ENCODE assay signal across 20 cellular contexts in the genomic region with DNA sequence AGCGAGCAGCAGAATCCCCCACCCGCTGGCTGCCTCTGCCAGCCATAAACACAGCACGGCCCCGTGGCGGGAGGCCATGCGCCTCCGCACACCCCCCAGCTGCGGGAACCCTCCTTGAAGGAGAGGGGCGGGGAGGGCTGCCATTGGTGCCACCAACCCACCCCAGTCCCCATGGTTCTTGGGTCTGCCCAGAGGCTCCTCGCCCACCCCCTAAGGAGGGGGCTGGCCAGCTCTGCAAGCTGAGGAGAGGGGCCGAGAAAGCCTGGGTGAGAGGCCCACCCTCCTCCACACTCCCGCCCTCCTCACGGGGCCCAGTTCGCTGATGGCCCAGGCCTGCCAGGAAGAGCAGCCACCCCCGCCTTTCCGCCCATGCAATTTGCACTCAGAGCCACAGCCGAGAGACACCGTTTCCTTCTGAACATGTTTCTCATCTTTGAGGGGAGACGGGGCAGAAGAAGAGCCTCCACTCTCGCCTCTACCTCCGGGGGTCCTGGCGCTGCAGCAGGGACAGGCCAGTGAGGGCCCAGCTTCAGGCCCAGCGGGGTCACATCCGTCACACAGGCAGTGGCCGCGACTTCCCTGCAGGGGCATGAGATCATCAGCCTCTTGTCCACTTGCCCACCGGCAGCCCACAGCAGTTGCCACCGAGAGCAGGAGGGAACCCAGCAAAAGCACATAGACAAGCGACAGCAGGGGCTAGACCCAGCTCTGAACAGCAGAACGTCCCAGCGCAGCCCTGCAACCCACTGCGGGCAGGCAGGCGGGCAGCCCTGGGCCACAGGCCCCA. TPM values are rescaled to one million over a fixed set of nuclear protein-coding genes. Genes with fewer than 3 reads are reported as not detected.
A peak's percentile ranks its signal among the peaks of the same experiment; 100 is the strongest.
DNase-seq lines count a peak whose midpoint lies in the region; ATAC-seq and TF ChIP-seq lines count a peak whose summit lies in the region.
"Had no signal": no experiment of that assay in that cellular context is flagged by ENCODE, and none has a peak within 500 bp of the region (broad histone marks: within the 10 kb centered on the region; RNA-seq: fewer than 3 reads in every experiment).

No MANE protein-coding gene starts in this region.

- H2AFZ ChIP-seq in neural progenitor cell (replicated peaks): no peak overlapping the region
- H2AFZ ChIP-seq in smooth muscle cell (ENCODE audit: low read depth): no peak overlapping the region

- DNase-seq in activated CD4-positive, alpha-beta T cell treated with anti-CD3 and anti-CD28 coated beads for 36 hours: peak; percentile 10
- DNase-seq in activated CD4-positive, alpha-beta T cell treated with anti-CD3 and anti-CD28 coated beads for 1 hour: no peak
- DNase-seq in islet precursor cell (peak; percentile 53), neural progenitor cell (ENCODE audit: low spot score) (no peak), smooth muscle cell (lab: John Stamatoyannopoulos, UW; ENCODE audit: unreplicated experiment) (no peak), cortex of kidney (lab: John Stamatoyannopoulos, UW) (no peak)
- DNase-seq: activated CD4-positive, alpha-beta T cell treated with anti-CD3 and anti-CD28 coated beads, Interleukin-2, amount 10 ng/mL, durations not matched to agents 7 days and 5 days; activated naive CD8-positive, alpha-beta T cell treated with anti-CD3 and anti-CD28 coated beads, Interleukin-2, amount 10 ng/mL, durations not matched to agents 7 days and 5 days; body of pancreas; colonic mucosa; foreskin melanocyte; NCI-H2107; NCI-H524; SHP77 treated with DMSO at 0.1 percent for 48 hours; stimulated activated CD4-positive, alpha-beta T cell treated with anti-CD3 and anti-CD28 coated beads, Interleukin-4, amount 100 ng/mL, for 4 hours had no signal

- no peaks in the 10 kb centered on the region for H3K79me2 ChIP-seq in neural progenitor cell (ENCODE audit: low read depth)
- H3K79me2 ChIP-seq in smooth muscle cell (ENCODE audit: low read depth): no peaks in the 10 kb centered on the region

- no peaks in the 10 kb centered on the region for H3K27me3 ChIP-seq in neural progenitor cell
- H3K27me3 ChIP-seq in smooth muscle cell (ENCODE audit: low read depth): no peaks in the 10 kb centered on the region
- H3K27me3 ChIP-seq: body of pancreas, colonic mucosa, neutrophil had no signal

- peak overlapping the region; percentile 14 for H3K27ac ChIP-seq in temporal lobe (ENCODE audit: low read depth, low read length)
- H3K27ac ChIP-seq in neural progenitor cell: no peak overlapping the region
- no peak overlapping the region for H3K27ac ChIP-seq in smooth muscle cell (ENCODE audit: low read depth)
- H3K27ac ChIP-seq: colonic mucosa, neutrophil had no signal

- no peak overlapping the region for H3K4me3 ChIP-seq in neural progenitor cell
- H3K4me3 ChIP-seq in smooth muscle cell: no peak overlapping the region
- H3K4me3 ChIP-seq: body of pancreas, colonic mucosa had no signal

- H3K9ac ChIP-seq in neural progenitor cell (no peak overlapping the region), smooth muscle cell (ENCODE audit: low read depth) (no peak overlapping the region)

- TF ChIP-seq CTCF in neural progenitor cell (IDR thresholded peaks at IDR 0.05) (no peak), smooth muscle cell (IDR thresholded peaks at IDR 0.05; ENCODE audit: borderline replicate concordance, insufficient read depth, poor library complexity, severe bottlenecking) (no peak)

- H3K36me3 ChIP-seq in neural progenitor cell (no peaks in the 10 kb centered on the region), smooth muscle cell (ENCODE audit: low read depth) (no peaks in the 10 kb centered on the region)
- H3K36me3 ChIP-seq: colonic mucosa had no signal

- H3K27ac Mint-ChIP-seq in activated CD4-positive, alpha-beta T cell treated with anti-CD3 and anti-CD28 coated beads for 36 hours: no peak overlapping the region
- H3K27ac Mint-ChIP-seq in dendritic cell treated with granulocyte-macrophage colony-stimulating factor and Interleukin-4, amounts not matched to agents 40 ng/mL and 50 ng/mL, for 4 days: peak overlapping the region; percentile 9
- H3K27ac Mint-ChIP-seq in neural progenitor cell: no peak overlapping the region
- H3K27ac Mint-ChIP-seq: B cell had no signal

- H3K9me3 ChIP-seq in neural progenitor cell (ENCODE audit: low read depth) (no peaks in the 10 kb centered on the region), smooth muscle cell (replicated peaks; ENCODE audit: low read depth) (no peaks in the 10 kb centered on the region)
- H3K9me3 ChIP-seq: body of pancreas, colonic mucosa, neutrophil had no signal

- no peaks in the 10 kb centered on the region for H3K27me3 Mint-ChIP-seq in activated CD4-positive, alpha-beta T cell treated with anti-CD3 and anti-CD28 coated beads for 36 hours
- H3K27me3 Mint-ChIP-seq in dendritic cell treated with granulocyte-macrophage colony-stimulating factor and Interleukin-4, amounts not matched to agents 40 ng/mL and 50 ng/mL, for 4 days: no peaks in the 10 kb centered on the region
- H3K27me3 Mint-ChIP-seq in neural progenitor cell (ENCODE audit: insufficient read depth, low read depth): peaks cover 10% of the 10 kb centered on the region
- H3K27me3 Mint-ChIP-seq: activated CD4-positive, alpha-beta T cell treated with anti-CD3 and anti-CD28 coated beads, Interleukin-2, amount 10 ng/mL, durations not matched to agents 7 days and 5 days; activated naive CD8-positive, alpha-beta T cell treated with anti-CD3 and anti-CD28 coated beads, Interleukin-2, amount 10 ng/mL, durations not matched to agents 7 days and 5 days; B cell had no signal

- no peak overlapping the region for H3K4me3 Mint-ChIP-seq in activated CD4-positive, alpha-beta T cell treated with anti-CD3 and anti-CD28 coated beads for 36 hours
- H3K4me3 Mint-ChIP-seq in dendritic cell treated with granulocyte-macrophage colony-stimulating factor and Interleukin-4, amounts not matched to agents 40 ng/mL and 50 ng/mL, for 4 days: no peak overlapping the region
- H3K4me3 Mint-ChIP-seq in neural progenitor cell: no peak overlapping the region
- H3K4me3 Mint-ChIP-seq: activated CD4-positive, alpha-beta T cell treated with anti-CD3 and anti-CD28 coated beads, Interleukin-2, amount 10 ng/mL, durations not matched to agents 7 days and 5 days; activated naive CD8-positive, alpha-beta T cell treated with anti-CD3 and anti-CD28 coated beads, Interleukin-2, amount 10 ng/mL, durations not matched to agents 7 days and 5 days; B cell had no signal

- H4K20me1 ChIP-seq in neural progenitor cell (ENCODE audit: low read depth) (no peaks in the 10 kb centered on the region), smooth muscle cell (ENCODE audit: low read depth) (peaks cover 5% of the 10 kb centered on the region)

- peaks cover 2% of the 10 kb centered on the region for H3K4me1 ChIP-seq in neural progenitor cell
- no peaks in the 10 kb centered on the region for H3K4me1 ChIP-seq in smooth muscle cell (ENCODE audit: low read depth)
- H3K4me1 ChIP-seq: colonic mucosa had no signal

- H3K4me1 Mint-ChIP-seq in activated CD4-positive, alpha-beta T cell treated with anti-CD3 and anti-CD28 coated beads for 36 hours: peaks cover 2% of the 10 kb centered on the region
- peaks cover 17% of the 10 kb centered on the region for H3K4me1 Mint-ChIP-seq in dendritic cell treated with granulocyte-macrophage colony-stimulating factor and Interleukin-4, amounts not matched to agents 40 ng/mL and 50 ng/mL, for 4 days (ENCODE audit: low read depth)
- H3K4me1 Mint-ChIP-seq in neural progenitor cell: peaks cover 7% of the 10 kb centered on the region
- H3K4me1 Mint-ChIP-seq: activated CD4-positive, alpha-beta T cell treated with anti-CD3 and anti-CD28 coated beads, Interleukin-2, amount 10 ng/mL, durations not matched to agents 7 days and 5 days; activated naive CD8-positive, alpha-beta T cell treated with anti-CD3 and anti-CD28 coated beads, Interleukin-2, amount 10 ng/mL, durations not matched to agents 7 days and 5 days; B cell had no signal

- H3F3A ChIP-seq in neural progenitor cell (ENCODE audit: low read depth): no peaks in the 10 kb centered on the region
- H3F3A ChIP-seq in smooth muscle cell (ENCODE audit: low read depth): no peaks in the 10 kb centered on the region

- intact Hi-C loops in activated CD4-positive, alpha-beta T cell treated with anti-CD3 and anti-CD28 coated beads for 36 hours (cut with DNase I, micrococcal nuclease): loop anchor here in 1 of 2 experiments (10.0 kb wide), 1 partner anchor 136 kb away; no protein-coding TSS in a partner anchor
- intact Hi-C loops in dendritic cell treated with granulocyte-macrophage colony-stimulating factor and Interleukin-4, amounts not matched to agents 40 ng/mL and 50 ng/mL, for 4 days (cut with micrococcal nuclease): no loop called here

- H3K36me3 Mint-ChIP-seq in activated CD4-positive, alpha-beta T cell treated with anti-CD3 and anti-CD28 coated beads for 36 hours (ENCODE audit: low read depth): peaks cover 3% of the 10 kb centered on the region
- peaks cover 94% of the 10 kb centered on the region for H3K36me3 Mint-ChIP-seq in dendritic cell treated with granulocyte-macrophage colony-stimulating factor and Interleukin-4, amounts not matched to agents 40 ng/mL and 50 ng/mL, for 4 days (ENCODE audit: low read depth)
- H3K36me3 Mint-ChIP-seq in neural progenitor cell: no peaks in the 10 kb centered on the region
- H3K36me3 Mint-ChIP-seq: activated naive CD8-positive, alpha-beta T cell treated with anti-CD3 and anti-CD28 coated beads, Interleukin-2, amount 10 ng/mL, durations not matched to agents 7 days and 5 days had no signal

- POLR2A ChIA-PET in activated CD4-positive, alpha-beta T cell treated with anti-CD3 and anti-CD28 coated beads for 36 hours (lab: Charles Lee): no interaction called here

- ATAC-seq in activated CD4-positive, alpha-beta T cell treated with anti-CD3 and anti-CD28 coated beads for 36 hours: no peak
- ATAC-seq: body of pancreas, HCT116 had no signal

- CTCF ChIA-PET in activated CD4-positive, alpha-beta T cell treated with anti-CD3 and anti-CD28 coated beads for 36 hours (lab: Charles Lee): interaction anchor here (0.6 to 2.6 kb wide), 6 partner anchors 9 to 706 kb away, joined by 3 to 16 read pairs (median 4); partner anchors contain the start of gene KATNB1

- WGBS in smooth muscle cell (ENCODE audit: low lambda C conversion rate): 86% methylated on average over 33 of the region's 33 CpGs

- H3K4me2 ChIP-seq in neural progenitor cell (no peak overlapping the region), smooth muscle cell (no peak overlapping the region)

- H3K9me3 Mint-ChIP-seq in activated CD4-positive, alpha-beta T cell treated with anti-CD3 and anti-CD28 coated beads for 36 hours (ENCODE audit: low read depth): no peaks in the 10 kb centered on the region
- H3K9me3 Mint-ChIP-seq in dendritic cell treated with granulocyte-macrophage colony-stimulating factor and Interleukin-4, amounts not matched to agents 40 ng/mL and 50 ng/mL, for 4 days: no peaks in the 10 kb centered on the region
- no peaks in the 10 kb centered on the region for H3K9me3 Mint-ChIP-seq in neural progenitor cell
- H3K9me3 Mint-ChIP-seq: activated CD4-positive, alpha-beta T cell treated with anti-CD3 and anti-CD28 coated beads, Interleukin-2, amount 10 ng/mL, durations not matched to agents 7 days and 5 days; activated naive CD8-positive, alpha-beta T cell treated with anti-CD3 and anti-CD28 coated beads, Interleukin-2, amount 10 ng/mL, durations not matched to agents 7 days and 5 days had no signal

RNA-seq across cellular contexts. Expression of gene KATNB1, which starts 23.0 kb away (rescaled TPM):
- total RNA-seq in activated CD4-positive, alpha-beta T cell treated with anti-CD3 and anti-CD28 coated beads for 36 hours: 10 to 100 TPM; 28.1 to 29.3 TPM
- total RNA-seq in temporal lobe (34.4 TPM), neural progenitor cell (ENCODE audit: low replicate concordance) (33.5 and 48.2 TPM in 2 replicates), smooth muscle cell (11.9 and 15.5 TPM in 2 replicates)
- polyA plus RNA-seq in smooth muscle cell: 14.2 and 23.6 TPM in 2 replicates

RNA-seq across cellular contexts. Expression of gene KIFC3, which starts 43.8 kb away (rescaled TPM):
- total RNA-seq in activated CD4-positive, alpha-beta T cell treated with anti-CD3 and anti-CD28 coated beads for 36 hours: under 1 TPM; 0.32 to 0.66 TPM
- 36.9 TPM for total RNA-seq in temporal lobe
- total RNA-seq in neural progenitor cell (ENCODE audit: low replicate concordance): 0.28 and 1.6 TPM in 2 replicates
- 28.0 and 30.6 TPM in 2 replicates for total RNA-seq in smooth muscle cell
- polyA plus RNA-seq in smooth muscle cell: 50.2 and 51.6 TPM in 2 replicates
- total RNA-seq: activated CD4-positive, alpha-beta T cell treated with anti-CD3 and anti-CD28 coated beads, Interleukin-2, amount 10 ng/mL, durations not matched to agents 7 days and 5 days had no signal

Comparison
In these comparisons a context has a peak if more than half of its experiments do, and no peak if none do; other contexts are left out.
1. DNase-seq: peak in activated CD4-positive, alpha-beta T cell treated with anti-CD3 and anti-CD28 coated beads for 36 hours (single experiment) and islet precursor cell (single experiment); none in activated CD4-positive, alpha-beta T cell treated with anti-CD3 and anti-CD28 coated beads for 1 hour (single experiment), neural progenitor cell (single experiment), smooth muscle cell (single experiment) and cortex of kidney (single experiment).
2. RNA of gene KIFC3, which starts 43.8 kb away (total RNA-seq): 36.9 TPM in temporal lobe (single experiment) and 28.0 to 30.6 TPM in smooth muscle cell; 0.32 to 0.66 TPM in activated CD4-positive, alpha-beta T cell treated with anti-CD3 and anti-CD28 coated beads for 36 hours and 0.28 to 1.6 TPM in neural progenitor cell; every median in the first group is over 10 times any median in the second.